ENCODE assay signal across 1 cellular context in genomic region chr9:71097696-71098095, GRCh38.
TF ChIP-seq lines count a peak whose summit lies in the region.

No MANE protein-coding gene starts in this region.

TF ChIP-seq in HepG2, 621 proteins besides CTCF, POLR2A, EP300 and RAD21 (continued from another document):
- no peak for TF ChIP-seq MEIS2 (CRISPR knock-in tag; IDR thresholded peaks at IDR 0.05)
- no peak for TF ChIP-seq ZSCAN29 (CRISPR knock-in tag; conservative IDR thresholded peaks at IDR 0.05)
- no peak for TF ChIP-seq USF2 (IDR thresholded peaks at IDR 0.05; ENCODE audit: low read depth, low read length)
- TF ChIP-seq USF2 (CRISPR knock-in tag; IDR thresholded peaks at IDR 0.05; ENCODE audit: borderline replicate concordance): no peak
- TF ChIP-seq NCOA5 (CRISPR knock-in tag; IDR thresholded peaks at IDR 0.05): no peak
- no peak for TF ChIP-seq GABPA (IDR thresholded peaks at IDR 0.05; ENCODE audit: low read depth, low read length)
- 0 out of 2 replicates have a peak, but pooled peaks have one; percentile 4 for TF ChIP-seq GABPA (CRISPR knock-in tag; IDR thresholded peaks at IDR 0.05; ENCODE audit: low read depth)
- no peak for TF ChIP-seq U2AF1 (optimal IDR thresholded peaks at IDR 0.05; ENCODE audit: low read depth, low read length)
- no peak for TF ChIP-seq HCFC1 (IDR thresholded peaks at IDR 0.05; ENCODE audit: low read depth, low read length)
